ENCODE assay signal across 9 cellular contexts in the genomic region with DNA sequence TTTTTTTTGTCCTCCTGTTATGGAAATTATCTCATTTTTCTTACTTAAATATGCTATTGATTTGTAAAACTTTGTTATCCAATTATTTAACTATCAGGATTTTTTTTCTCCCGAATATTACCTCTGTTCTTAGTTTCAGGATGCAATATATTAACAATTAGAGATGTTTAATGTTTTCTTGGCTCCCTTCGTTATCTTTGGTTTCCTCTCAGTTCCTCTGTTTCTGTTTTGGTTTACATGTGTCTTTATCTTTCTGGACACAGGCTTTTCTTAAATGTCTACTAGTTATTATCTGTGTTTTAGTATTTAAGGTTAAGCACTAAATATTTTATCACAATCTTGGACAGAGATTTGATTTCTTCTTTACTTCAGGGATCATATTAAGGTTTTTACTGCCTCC.
"Had no signal": no experiment of that assay in that cellular context is flagged by ENCODE, and none has a peak within 500 bp of the region (broad histone marks: within the 10 kb centered on the region; RNA-seq: fewer than 3 reads in every experiment).

No MANE protein-coding gene starts in this region.

- H3K27ac ChIP-seq: HL-60, KMS-11 had no signal

- H3K4me1 Mint-ChIP-seq: IgD-negative memory B cell had no signal

- ATAC-seq: HepG2, K562 had no signal

- H3K4me3 ChIP-seq: K562 had no signal

- H3K9ac ChIP-seq: KMS-11 had no signal

- FAIRE-seq: HepG2, HTR-8/SVneo, K562 had no signal

- H3K27me3 Mint-ChIP-seq: IgD-negative memory B cell had no signal

- H3K4me3 Mint-ChIP-seq: IgD-negative memory B cell had no signal

- H3K36me3 Mint-ChIP-seq: IgD-negative memory B cell had no signal

- H3K27ac Mint-ChIP-seq: IgD-negative memory B cell had no signal

- DNase-seq: IMR-90, KBM-7, KG1 had no signal

- H3K4me2 ChIP-seq: KMS-11 had no signal
